Comparison of ENCODE assay signal across 11 cellular contexts in the genomic region with DNA sequence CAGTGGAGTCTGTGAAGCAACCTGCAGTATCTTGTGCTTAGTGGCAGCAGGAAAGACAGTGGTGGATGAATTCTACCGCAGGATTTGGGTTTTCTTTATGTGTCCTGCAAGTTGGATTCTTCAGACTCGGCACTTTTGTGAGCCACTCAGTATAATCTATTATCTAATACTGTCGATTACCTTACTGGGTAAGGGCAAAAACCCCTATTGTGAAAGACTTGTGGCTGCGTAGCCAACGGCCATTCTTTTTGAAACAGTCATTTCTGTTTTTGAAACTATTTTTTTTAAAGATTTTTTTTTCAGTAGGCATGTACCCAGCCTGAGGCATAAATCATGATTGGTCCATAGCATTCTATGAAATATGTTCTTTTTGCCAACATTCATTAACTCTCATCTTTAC. TPM values are rescaled to one million over a fixed set of nuclear protein-coding genes. Genes with fewer than 3 reads are reported as not detected.
DNase-seq lines count a peak whose midpoint lies in the region; ATAC-seq lines count a peak whose summit lies in the region.
"Had no signal": no experiment of that assay in that cellular context is flagged by ENCODE, and none has a peak within 500 bp of the region (broad histone marks: within the 10 kb centered on the region; RNA-seq: fewer than 3 reads in every experiment).

No MANE protein-coding gene starts in this region.

- peak; percentile 19 for DNase-seq in CD1c-positive myeloid dendritic cell (ENCODE audit: extremely low spot score)
- DNase-seq in activated naive CD8-positive, alpha-beta T cell treated with anti-CD3 and anti-CD28 coated beads for 36 hours: no peak
- no peak for DNase-seq in T-helper 9 cell
- DNase-seq in NK-92 treated with Interleukin-12 subunit alpha and Interleukin-12 subunit beta, amount 100 ng/mL, for 24 hours (lab: John Stamatoyannopoulos, UW): no peak
- DNase-seq in HuH-7 (ENCODE audit: low spot score): no peak
- DNase-seq: central memory CD4-positive, alpha-beta T cell; DND-41; NCI-H446 had no signal

- H3K9ac ChIP-seq in mucosa of rectum (ENCODE audit: low read depth in 1 of 2, low read length in 2 of 2): no peak overlapping the region

- no peaks in the 10 kb centered on the region for H3K9me3 ChIP-seq in mucosa of rectum (ENCODE audit: control insufficient read depth in 2 of 2, low read length in 2 of 2)

- H3K4me1 ChIP-seq in mucosa of rectum (ENCODE audit: control insufficient read depth in 2 of 2, insufficient read depth in 2 of 2, low read length in 2 of 2): peaks cover 11 to 19% of the 10 kb centered on the region in 2 donors

- H3K4me3 ChIP-seq in mucosa of rectum (ENCODE audit: low read length in 2 of 2): peak overlapping the region in 1 of 2 donors; percentile 92

- no peak for ATAC-seq in HG02840 (IDR thresholded peaks at IDR 0.05; ENCODE audit: low FRiP score, unreplicated experiment)

- no peaks in the 10 kb centered on the region for H3K27me3 ChIP-seq in mucosa of rectum (ENCODE audit: control insufficient read depth in 2 of 2, insufficient read depth in 2 of 2, low read length in 2 of 2)

- H3K27me3 Mint-ChIP-seq in IgD-negative memory B cell: peaks cover 3% of the 10 kb centered on the region
- H3K27me3 Mint-ChIP-seq in activated naive CD8-positive, alpha-beta T cell treated with anti-CD3 and anti-CD28 coated beads for 36 hours: no peaks in the 10 kb centered on the region

- peak overlapping the region in 2 of 3 donors; percentile 73 to 99 for H3K27ac Mint-ChIP-seq in IgD-negative memory B cell
- H3K27ac Mint-ChIP-seq in activated naive CD8-positive, alpha-beta T cell treated with anti-CD3 and anti-CD28 coated beads for 36 hours: no peak overlapping the region

- no peaks in the 10 kb centered on the region for H3K9me3 Mint-ChIP-seq in IgD-negative memory B cell
- no peaks in the 10 kb centered on the region for H3K9me3 Mint-ChIP-seq in activated naive CD8-positive, alpha-beta T cell treated with anti-CD3 and anti-CD28 coated beads for 36 hours

- peaks cover 20 to 27% (median 27%) of the 10 kb centered on the region in 3 donors for H3K4me1 Mint-ChIP-seq in IgD-negative memory B cell
- H3K4me1 Mint-ChIP-seq in activated naive CD8-positive, alpha-beta T cell treated with anti-CD3 and anti-CD28 coated beads for 36 hours: peaks cover 21% of the 10 kb centered on the region

- H3K36me3 ChIP-seq in mucosa of rectum (ENCODE audit: control insufficient read depth in 2 of 2, insufficient read depth in 2 of 2, low read length in 2 of 2): peaks cover 4 to 5% of the 10 kb centered on the region in 2 donors

- H3K36me3 Mint-ChIP-seq in IgD-negative memory B cell: no peaks in the 10 kb centered on the region
- peaks cover 9% of the 10 kb centered on the region for H3K36me3 Mint-ChIP-seq in activated naive CD8-positive, alpha-beta T cell treated with anti-CD3 and anti-CD28 coated beads for 36 hours

- peak overlapping the region; percentile 97 to 99 for H3K27ac ChIP-seq in mucosa of rectum (ENCODE audit: low read depth in 2 of 2, low read length in 2 of 2)

- peak overlapping the region in 3 of 4 donors; percentile 92 to 100 (median 98) for H3K4me3 Mint-ChIP-seq in IgD-negative memory B cell
- peak overlapping the region; percentile 97 for H3K4me3 Mint-ChIP-seq in activated naive CD8-positive, alpha-beta T cell treated with anti-CD3 and anti-CD28 coated beads for 36 hours

RNA-seq across cellular contexts. Expression of a gene that starts 1.5 kb away (rescaled TPM):
- polyA plus RNA-seq in IgD-negative memory B cell: 9.8 TPM
- 10 to 100 TPM; 24.9 to 26.0 TPM for total RNA-seq in activated naive CD8-positive, alpha-beta T cell treated with anti-CD3 and anti-CD28 coated beads for 36 hours

RNA-seq across cellular contexts. Expression of a gene that starts 58.9 kb away (rescaled TPM):
- polyA plus RNA-seq in IgD-negative memory B cell: 14.3 TPM
- total RNA-seq in activated naive CD8-positive, alpha-beta T cell treated with anti-CD3 and anti-CD28 coated beads for 36 hours: 10 to 100 TPM in 1 of 2 experiments, 1 to 10 TPM in 1; 9.7 to 11.1 TPM
